Comparison of ENCODE assay signal across 29 cellular contexts in genomic region chr10:74097776-74098175, GRCh38. TPM values are rescaled to one million over a fixed set of nuclear protein-coding genes. Genes with fewer than 3 reads are reported as not detected.
DNase-seq lines count a peak whose midpoint lies in the region; ATAC-seq, FAIRE-seq and TF ChIP-seq lines count a peak whose summit lies in the region.
"Had no signal": no experiment of that assay in that cellular context is flagged by ENCODE, and none has a peak within 500 bp of the region (broad histone marks: within the 10 kb centered on the region; RNA-seq: fewer than 3 reads in every experiment).

No MANE protein-coding gene starts in this region.

- H3K9ac ChIP-seq in OCI-LY3 (ENCODE audit: low read length), result no peak overlapping the region

- H3K36me3 Mint-ChIP-seq in stimulated activated naive CD8-positive, alpha-beta T cell treated with anti-CD3 and anti-CD28 coated beads, Interleukin-15, Interleukin-2, amounts not matched to agents 100 ng/mL and 50 ng/mL, for 24 hours (ENCODE audit: low read depth), result peaks cover 37% of the 10 kb centered on the region
- H3K36me3 Mint-ChIP-seq in endothelial cell (ENCODE audit: low read depth, unreplicated experiment), result peaks cover 52% of the 10 kb centered on the region

- H3K9me3 ChIP-seq in OCI-LY3 (ENCODE audit: insufficient read depth, low read length), result no peaks in the 10 kb centered on the region
- H3K9me3 ChIP-seq: HAP-1, left lung, prostate gland, sigmoid colon, SJCRH30, tibial nerve had no signal

- H3K4me1 ChIP-seq in OCI-LY3 (ENCODE audit: low read length), result peaks cover 17% of the 10 kb centered on the region
- H3K4me1 ChIP-seq: HAP-1, left lung, prostate gland, sigmoid colon, SJCRH30, tibial nerve had no signal

- no peak for FAIRE-seq in urothelium cell line (lab: Jason Lieb, UNC)

- peaks cover 5% of the 10 kb centered on the region for H3K4me1 Mint-ChIP-seq in stimulated activated naive CD8-positive, alpha-beta T cell treated with anti-CD3 and anti-CD28 coated beads, Interleukin-15, Interleukin-2, amounts not matched to agents 100 ng/mL and 50 ng/mL, for 24 hours (ENCODE audit: low read depth)
- H3K4me1 Mint-ChIP-seq in endothelial cell (ENCODE audit: unreplicated experiment), result no peaks in the 10 kb centered on the region

- H3K27ac ChIP-seq in OCI-LY3 (ENCODE audit: low read length), result no peak overlapping the region
- H3K27ac ChIP-seq: left lung, prostate gland, SJCRH30, tibial nerve, VCaP had no signal

- peaks cover 18% of the 10 kb centered on the region for H3K27me3 ChIP-seq in OCI-LY3 (ENCODE audit: low read depth, low read length)
- H3K27me3 ChIP-seq: left lung, sigmoid colon, SJCRH30, tibial nerve had no signal

- H3K4me2 ChIP-seq in OCI-LY3 (ENCODE audit: low read length), result peak overlapping the region; percentile 71; the same call in 1 of the 2 replicates

- no peak for ATAC-seq in stimulated activated naive CD8-positive, alpha-beta T cell treated with anti-CD3 and anti-CD28 coated beads, Interleukin-15, Interleukin-2, amounts not matched to agents 100 U/mL and 50 U/mL, for 24 hours
- ATAC-seq in omental fat pad (ENCODE audit: low FRiP score), result no peak
- ATAC-seq: esophagus mucosa, left lung had no signal

- TF ChIP-seq CTCF in OCI-LY3 (IDR thresholded peaks at IDR 0.05; ENCODE audit: low read depth, low read length), result no peak
- TF ChIP-seq CTCF in endothelial cell (IDR thresholded peaks at IDR 0.05; ENCODE audit: unreplicated experiment), result no peak
- no peak for TF ChIP-seq CTCF in omental fat pad (IDR thresholded peaks at IDR 0.05)

- H3K9me3 Mint-ChIP-seq in stimulated activated naive CD8-positive, alpha-beta T cell treated with anti-CD3 and anti-CD28 coated beads, Interleukin-15, Interleukin-2, amounts not matched to agents 100 ng/mL and 50 ng/mL, for 24 hours, result no peaks in the 10 kb centered on the region
- no peaks in the 10 kb centered on the region for H3K9me3 Mint-ChIP-seq in endothelial cell (ENCODE audit: unreplicated experiment)

- no peak overlapping the region for H3K4me3 ChIP-seq in OCI-LY3 (ENCODE audit: low read length)
- H3K4me3 ChIP-seq: HAP-1, left lung, prostate gland, sigmoid colon, SJCRH30, tibial nerve had no signal

- peaks cover 7% of the 10 kb centered on the region; the same call in 1 of the 2 replicates for H4K20me1 ChIP-seq in OCI-LY3 (ENCODE audit: insufficient read depth, low read length)

- no peaks in the 10 kb centered on the region for H3K79me2 ChIP-seq in OCI-LY3 (ENCODE audit: low read length)

- no peak for DNase-seq in stimulated activated naive CD8-positive, alpha-beta T cell treated with anti-CD3 and anti-CD28 coated beads, Interleukin-15, Interleukin-2, amounts not matched to agents 100 U/mL and 50 U/mL, for 24 hours
- DNase-seq in endothelial cell (ENCODE audit: low spot score) (no peak), NCI-H2171 treated with DMSO at 0.1 percent for 48 hours (lab: John Stamatoyannopoulos, UW) (no peak), NCI-H1092 (lab: John Stamatoyannopoulos, UW) (no peak), urothelium cell line (ENCODE audit: low spot score) (no peak), omental fat pad (ENCODE audit: low spot score) (no peak)
- DNase-seq: activated CD4-positive, alpha-beta T cell treated with anti-CD3 and anti-CD28 coated beads for 48 hours; activated effector memory CD4-positive, alpha-beta T cell treated with anti-CD3 and anti-CD28 coated beads, Interleukin-2, amount 50 U/mL, for 16 hours; activated T-cell treated with anti-CD3 and anti-CD28 coated beads, Interleukin-2, amount 50 U/mL, for 1 hour; anterior cingulate cortex; central memory CD4-positive, alpha-beta T cell; DMS153; left lung; mesendoderm; NCI-H1694; NCI-H2171; sigmoid colon; SJCRH30; stimulated activated CD4-positive, alpha-beta T cell treated with anti-CD3 and anti-CD28 coated beads, Interleukin-4, amount 100 ng/mL, for 1 hour; SW 1271; T-helper 9 cell had no signal

- no peaks in the 10 kb centered on the region for H3K27me3 Mint-ChIP-seq in stimulated activated naive CD8-positive, alpha-beta T cell treated with anti-CD3 and anti-CD28 coated beads, Interleukin-15, Interleukin-2, amounts not matched to agents 100 ng/mL and 50 ng/mL, for 24 hours
- H3K27me3 Mint-ChIP-seq in endothelial cell (ENCODE audit: unreplicated experiment), result no peaks in the 10 kb centered on the region
- H3K27me3 Mint-ChIP-seq: activated naive CD8-positive, alpha-beta T cell had no signal

- H2AFZ ChIP-seq in OCI-LY3 (ENCODE audit: low read depth, low read length), result no peak overlapping the region

- peaks cover 17% of the 10 kb centered on the region for H3K36me3 ChIP-seq in OCI-LY3 (replicated peaks; ENCODE audit: low read depth, low read length)

- H3K27ac Mint-ChIP-seq in stimulated activated naive CD8-positive, alpha-beta T cell treated with anti-CD3 and anti-CD28 coated beads, Interleukin-15, Interleukin-2, amounts not matched to agents 100 ng/mL and 50 ng/mL, for 24 hours, result peak overlapping the region; percentile 1
- no peak overlapping the region for H3K27ac Mint-ChIP-seq in endothelial cell (ENCODE audit: unreplicated experiment)
- H3K27ac Mint-ChIP-seq: activated naive CD8-positive, alpha-beta T cell had no signal

- no peak overlapping the region for H3K4me3 Mint-ChIP-seq in stimulated activated naive CD8-positive, alpha-beta T cell treated with anti-CD3 and anti-CD28 coated beads, Interleukin-15, Interleukin-2, amounts not matched to agents 100 ng/mL and 50 ng/mL, for 24 hours
- peak overlapping the region; percentile 62 for H3K4me3 Mint-ChIP-seq in endothelial cell (ENCODE audit: unreplicated experiment)
- H3K4me3 Mint-ChIP-seq: activated naive CD8-positive, alpha-beta T cell had no signal

RNA-seq across cellular contexts. Expression of gene AP3M1, which starts 52.9 kb away (rescaled TPM):
- total RNA-seq in endothelial cell (ENCODE audit: unreplicated experiment), result 43.7 TPM
- 10 to 100 TPM; 23.8 to 33.6 (median 26.5) TPM for total RNA-seq in omental fat pad

RNA-seq across cellular contexts. Expression of gene ADK, which starts 53.2 kb away (rescaled TPM):
- total RNA-seq in endothelial cell (ENCODE audit: unreplicated experiment), result 13.1 TPM
- total RNA-seq in omental fat pad, result 10 to 100 TPM; 19.4 to 23.3 (median 22.0) TPM
